14 cellular contexts compared by ENCODE assay signal in the genomic region with DNA sequence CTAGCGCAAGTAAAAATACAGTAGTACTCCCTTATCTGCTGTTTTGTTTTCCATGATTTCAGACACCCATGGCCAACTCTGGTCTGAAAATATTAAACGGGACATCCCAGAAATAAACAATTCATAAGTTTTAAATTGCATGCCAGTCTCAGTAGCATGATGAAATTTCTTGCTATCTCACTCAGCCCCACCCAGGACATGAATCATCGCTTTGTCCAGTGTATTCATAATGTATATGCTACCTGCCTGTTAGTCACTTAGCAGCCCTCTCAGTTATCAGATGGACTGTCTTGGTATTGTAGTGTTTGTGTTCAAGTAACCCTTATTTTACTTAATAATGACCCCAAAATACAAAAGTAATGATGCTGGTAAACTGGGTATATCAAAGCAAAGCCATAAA.
DNase-seq lines count a peak whose midpoint lies in the region; FAIRE-seq and TF ChIP-seq lines count a peak whose summit lies in the region.
"Had no signal": no experiment of that assay in that cellular context is flagged by ENCODE, and none has a peak within 500 bp of the region (broad histone marks: within the 10 kb centered on the region; RNA-seq: fewer than 3 reads in every experiment).

No MANE protein-coding gene starts in this region.

- H3K27me3 ChIP-seq in kidney epithelial cell (ENCODE audit: control insufficient read depth, insufficient read depth, low read length): no peaks in the 10 kb centered on the region
- H3K27me3 ChIP-seq: body of pancreas had no signal

- FAIRE-seq in HTR-8/SVneo (lab: Jason Lieb, UNC): no peak
- FAIRE-seq: kidney, TTC549 had no signal

- no peaks in the 10 kb centered on the region for H3K36me3 ChIP-seq in kidney epithelial cell (ENCODE audit: control insufficient read depth, insufficient read depth, low read length)

- H3K4me3 ChIP-seq in astrocyte of the spinal cord (ENCODE audit: low read depth, low read length) (no peak overlapping the region), kidney epithelial cell (ENCODE audit: low read depth, low read length) (no peak overlapping the region)
- H3K4me3 ChIP-seq: body of pancreas had no signal

- DNase-seq in GM03348 (ENCODE audit: low spot score) (peak; percentile 6), NCI-H226 (peak; percentile 88), astrocyte of the spinal cord (ENCODE audit: low read depth, low spot score) (peak; percentile 66), kidney epithelial cell (ENCODE audit: low read depth) (peak; percentile 29), HTR-8/SVneo (ENCODE audit: insufficient read length, low spot score) (no peak), SKM-1 treated with dmso at 0.1 percent for 144 hours (lab: John Stamatoyannopoulos, UW; ENCODE audit: unreplicated experiment) (no peak)
- DNase-seq in stimulated activated CD4-positive, alpha-beta T cell treated with anti-CD3 and anti-CD28 coated beads, Interleukin-12 subunit alpha, Interleukin-12 subunit beta, amount 100 ng/mL, for 4 hours: no peak
- DNase-seq in stimulated activated naive CD4-positive, alpha-beta T cell treated with Interleukin-2 at 50 U/mL for 16 hours (lab: John Stamatoyannopoulos, UW): no peak
- DNase-seq: activated T-cell treated with anti-CD3 and anti-CD28 coated beads for 4 hours, body of pancreas, kidney, NCI-H146, NCI-H82 had no signal

- in situ Hi-C loops in astrocyte of the spinal cord (cut with HindIII; ENCODE audit: low sequenced_read_pairs): no loop called here

- no peak for TF ChIP-seq CTCF in astrocyte of the spinal cord (IDR thresholded peaks at IDR 0.05; ENCODE audit: low read depth, low read length)
- TF ChIP-seq CTCF in kidney epithelial cell (IDR thresholded peaks at IDR 0.05; ENCODE audit: insufficient read depth, low read length, poor library complexity, severe bottlenecking): no peak

Comparison
In these comparisons a context has a peak if more than half of its experiments do, and no peak if none do; other contexts are left out.
1. DNase-seq: peak in GM03348 (single experiment), NCI-H226 (single experiment), astrocyte of the spinal cord (single experiment) and kidney epithelial cell (single experiment); none in HTR-8/SVneo (single experiment), SKM-1 treated with dmso at 0.1 percent for 144 hours (single experiment), stimulated activated CD4-positive, alpha-beta T cell treated with anti-CD3 and anti-CD28 coated beads, Interleukin-12 subunit alpha, Interleukin-12 subunit beta, amount 100 ng/mL, for 4 hours (single experiment) and stimulated activated naive CD4-positive, alpha-beta T cell treated with Interleukin-2 at 50 U/mL for 16 hours (single experiment).